In the genomic region with DNA sequence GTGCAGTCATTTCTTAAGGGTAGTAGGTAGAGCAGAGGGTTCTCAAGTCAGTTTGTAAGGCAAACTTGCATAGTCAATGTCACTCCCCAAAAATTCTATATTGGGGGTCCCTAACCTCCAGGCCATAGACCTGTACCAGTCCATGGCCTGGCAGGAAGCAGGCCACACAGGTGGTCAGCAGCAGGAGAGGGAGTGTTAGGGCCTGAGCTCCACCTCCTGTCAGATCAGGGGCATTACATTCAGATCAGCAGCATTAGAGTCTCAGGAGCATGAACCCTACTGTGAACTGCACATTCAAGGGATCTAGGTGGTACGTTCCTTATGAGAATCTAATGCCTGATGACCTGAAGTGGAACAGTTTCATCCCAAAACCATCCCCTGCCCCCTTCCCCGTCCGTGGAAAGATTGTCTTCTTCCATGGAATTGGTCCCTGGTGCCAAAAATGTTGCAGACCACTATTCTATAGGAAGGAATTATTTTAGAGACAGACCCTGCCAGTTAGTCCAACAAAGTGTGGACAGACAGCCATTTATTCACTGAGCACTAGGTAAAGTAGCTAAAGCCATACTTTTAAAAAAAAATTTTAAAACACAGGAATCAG, we compare ENCODE assay signal across 8 cellular contexts. TPM values are rescaled to one million over a fixed set of nuclear protein-coding genes. Genes with fewer than 3 reads are reported as not detected.
DNase-seq lines count a peak whose midpoint lies in the region; ATAC-seq, FAIRE-seq and TF ChIP-seq lines count a peak whose summit lies in the region.

No MANE protein-coding gene starts in this region.

- WGBS in pancreas, 2 donors: 66 to 69% methylated on average over 3 of the region's 3 CpGs

- intact Hi-C loops in pancreas (cut with DNase I): no loop called here

- no peak overlapping the region for H3K4me3 ChIP-seq in pancreas

- no peak for FAIRE-seq in pancreas (lab: Jason Lieb, UNC)

- peaks cover 4 to 6% (median 4%) of the 10 kb centered on the region in 3 donors for H3K4me1 ChIP-seq in pancreas

- peaks cover 3 to 40% (median 12%) of the 10 kb centered on the region in 3 donors for H3K36me3 ChIP-seq in pancreas

- TF ChIP-seq CTCF in GM13976 (IDR thresholded peaks at IDR 0.05; ENCODE audit: borderline replicate concordance, control extremely low read depth, extremely low read depth, insufficient read depth, missing control alignments) (peak; percentile 67), pancreas (IDR thresholded peaks at IDR 0.05) (peak in 1 of 4 donors; percentile 23)

- in situ Hi-C loops in GM13976 (cut with MboI; ENCODE audit: low sequenced_read_pairs, unreplicated experiment): loop anchor here (10.0 kb wide), 1 partner anchor 197 kb away; no protein-coding TSS in a partner anchor

- H3K9me3 ChIP-seq in pancreas: no peaks in the 10 kb centered on the region

- no peak overlapping the region for H3K27ac ChIP-seq in pancreas

- ATAC-seq in HG03457 (IDR thresholded peaks at IDR 0.05; ENCODE audit: unreplicated experiment) (peak; percentile 52), esophagus mucosa (peak; percentile 69), pancreas (peak; percentile 51 to 87 (median 82)), GM21367 (IDR thresholded peaks at IDR 0.05; ENCODE audit: unreplicated experiment) (no peak)

- H3K27me3 ChIP-seq in pancreas: no peaks in the 10 kb centered on the region

- peak; percentile 22 for DNase-seq in Ammon's horn (ENCODE audit: low spot score)
- peak; percentile 50 for DNase-seq in GM13976 (ENCODE audit: low spot score)
- DNase-seq in SHP77 (lab: John Stamatoyannopoulos, UW): peak; percentile 51 to 57
- DNase-seq in pancreas: no peak
- DNase-seq in cortex of kidney (lab: John Stamatoyannopoulos, UW): no peak

RNA-seq across cellular contexts. Expression of gene COA5, which starts 6.7 kb away (rescaled TPM):
- total RNA-seq in esophagus mucosa: 11.9 TPM
- total RNA-seq in pancreas: 10 to 100 TPM in 4 of 6 donors, 1 to 10 TPM in 2; 9.3 to 16.8 (median 10.6) TPM
- 10 to 100 TPM; 26.0 to 41.0 TPM for polyA plus RNA-seq in pancreas

RNA-seq across cellular contexts. Expression of gene UNC50, which starts 6.8 kb away (rescaled TPM):
- total RNA-seq in esophagus mucosa (22.6 TPM), pancreas (10 to 100 TPM; 11.9 to 23.3 (median 15.1) TPM)
- 10 to 100 TPM; 22.9 to 38.1 TPM for polyA plus RNA-seq in pancreas

Comparison
In these comparisons a context has a peak if more than half of its experiments do, and no peak if none do; other contexts are left out.
1. DNase-seq: peak in Ammon's horn (single experiment), GM13976 (single experiment) and SHP77 (2 of 2); none in pancreas (0 of 6) and cortex of kidney (single experiment).